ENCODE assay signal across 19 cellular contexts in genomic region chr11:101987370-101987769, GRCh38. TPM values are rescaled to one million over a fixed set of nuclear protein-coding genes. Genes with fewer than 3 reads are reported as not detected.
DNase-seq lines count a peak whose midpoint lies in the region; ATAC-seq and TF ChIP-seq lines count a peak whose summit lies in the region.
"Had no signal": no experiment of that assay in that cellular context is flagged by ENCODE, and none has a peak within 500 bp of the region (broad histone marks: within the 10 kb centered on the region; RNA-seq: fewer than 3 reads in every experiment).

No MANE protein-coding gene starts in this region.

- H3K27ac Mint-ChIP-seq in H9 (no peak overlapping the region), chondrocyte (ENCODE audit: unreplicated experiment) (no peak overlapping the region), mesothelial cell of epicardium (peak overlapping the region; percentile 80)

- ATAC-seq in HG03439 (IDR thresholded peaks at IDR 0.05; ENCODE audit: unreplicated experiment): no peak
- no peak for ATAC-seq in HG02623 (IDR thresholded peaks at IDR 0.05; ENCODE audit: unreplicated experiment)

- no peaks in the 10 kb centered on the region for H3K79me2 ChIP-seq in H9 (ENCODE audit: insufficient read depth, low read length)

- H3K27ac ChIP-seq in H9 (ENCODE audit: insufficient read length, low read depth, low read length): no peak overlapping the region
- H3K27ac ChIP-seq: HL-60, SK-N-MC had no signal

- H3K4me1 Mint-ChIP-seq in H9: no peaks in the 10 kb centered on the region
- H3K4me1 Mint-ChIP-seq in chondrocyte (ENCODE audit: low read depth): no peaks in the 10 kb centered on the region
- H3K4me1 Mint-ChIP-seq in mesothelial cell of epicardium: peaks cover 9% of the 10 kb centered on the region

- no peak overlapping the region for H2AK5ac ChIP-seq in H9 (ENCODE audit: insufficient read length, low read length)

- H2BK15ac ChIP-seq in H9 (ENCODE audit: low read depth, low read length): no peak overlapping the region

- WGBS in H9 (ENCODE audit: extremely low coverage, insufficient read length, low lambda C conversion rate): no CpG with 5 or more reads among the region's 2 CpGs

- no peaks in the 10 kb centered on the region for H3K36me3 Mint-ChIP-seq in H9 (ENCODE audit: insufficient read depth in 1 of 3, low read depth in 3 of 3)
- H3K36me3 Mint-ChIP-seq in chondrocyte (ENCODE audit: low read depth): peaks cover 16% of the 10 kb centered on the region
- peaks cover 3% of the 10 kb centered on the region for H3K36me3 Mint-ChIP-seq in mesothelial cell of epicardium

- no peak overlapping the region for H3K56ac ChIP-seq in H9 (ENCODE audit: insufficient read length, low read depth, low read length)

- H2BK20ac ChIP-seq in H9 (ENCODE audit: low read depth, low read length, poor library complexity, severe bottlenecking): no peak overlapping the region

- no peak overlapping the region for H3K23ac ChIP-seq in H9 (ENCODE audit: insufficient read length, low read depth, low read length)

- H3K4me2 ChIP-seq in H9 (ENCODE audit: insufficient read depth, insufficient read length, low read length): no peak overlapping the region

- H3K9ac ChIP-seq in H9 (ENCODE audit: extremely low read depth, insufficient read length, low read length): no peak overlapping the region

- no peaks in the 10 kb centered on the region for H3K27me3 Mint-ChIP-seq in H9 (ENCODE audit: low read depth)
- no peaks in the 10 kb centered on the region for H3K27me3 Mint-ChIP-seq in chondrocyte (ENCODE audit: low read depth)
- H3K27me3 Mint-ChIP-seq in mesothelial cell of epicardium (ENCODE audit: low read depth): no peaks in the 10 kb centered on the region

- no peaks in the 10 kb centered on the region for H3K9me3 ChIP-seq in H9 (ENCODE audit: control insufficient read depth, low read depth, low read length)
- H3K9me3 ChIP-seq: BE2C had no signal

- DNase-seq in H9 (no peak), NCI-H226 (peak; percentile 72), chondrocyte (ENCODE audit: low spot score) (no peak), mesothelial cell of epicardium (ENCODE audit: low spot score in 2 of 2, unreplicated experiment in 2 of 2) (no peak), NCI-H524 (lab: John Stamatoyannopoulos, UW) (no peak)
- DNase-seq: BE2C, DND-41, GOT3, KBM-7, NCI-H1105 treated with DMSO at 0.1 percent for 48 hours, NCI-H2029 treated with DMSO at 0.1 percent for 48 hours, NCI-H345, NCI-H524 treated with DMSO at 0.1 percent for 48 hours, NCI-H82, Right ventricle myocardium superior had no signal

- H2BK120ac ChIP-seq in H9 (ENCODE audit: low read depth, low read length, poor library complexity, severe bottlenecking): no peak overlapping the region

- no peak overlapping the region for H4K5ac ChIP-seq in H9 (ENCODE audit: insufficient read length, low read depth, low read length)

- H4K91ac ChIP-seq in H9 (ENCODE audit: insufficient read length, low read depth, low read length): no peak overlapping the region

- H2BK12ac ChIP-seq in H9 (ENCODE audit: insufficient read length, low read depth, low read length): no peak overlapping the region

- H3K4me1 ChIP-seq in H9 (ENCODE audit: insufficient read depth, low read length): no peaks in the 10 kb centered on the region
- H3K4me1 ChIP-seq: BE2C had no signal

- no peak overlapping the region for H2AFZ ChIP-seq in H9 (ENCODE audit: low read length)

- H2BK5ac ChIP-seq in H9 (ENCODE audit: insufficient read length, low read length): no peak overlapping the region

- no peaks in the 10 kb centered on the region for H3K79me1 ChIP-seq in H9 (ENCODE audit: insufficient read depth, low read depth, low read length, poor library complexity, severe bottlenecking)

- H3K9me3 Mint-ChIP-seq in H9 (no peaks in the 10 kb centered on the region), chondrocyte (ENCODE audit: low read depth) (no peaks in the 10 kb centered on the region), mesothelial cell of epicardium (no peaks in the 10 kb centered on the region)

- H3K27me3 ChIP-seq in H9 (ENCODE audit: insufficient read depth, low read length): no peaks in the 10 kb centered on the region
- H3K27me3 ChIP-seq: BE2C had no signal

- H4K20me1 ChIP-seq in H9 (ENCODE audit: control insufficient read depth, insufficient read depth, insufficient read length): no peaks in the 10 kb centered on the region

- no peaks in the 10 kb centered on the region for H3K23me2 ChIP-seq in H9 (ENCODE audit: insufficient read length, low read depth, low read length, poor library complexity, severe bottlenecking)

- H3K4me3 Mint-ChIP-seq in H9: no peak overlapping the region
- no peak overlapping the region for H3K4me3 Mint-ChIP-seq in chondrocyte (ENCODE audit: unreplicated experiment)
- H3K4me3 Mint-ChIP-seq in mesothelial cell of epicardium: no peak overlapping the region

- no peak overlapping the region for H4K8ac ChIP-seq in H9 (replicated peaks; ENCODE audit: insufficient read length, low read depth, low read length)

- TF ChIP-seq CTCF in H9 (conservative IDR thresholded peaks at IDR 0.05): peak; percentile 23; the same call in 1 of the 3 replicates
- TF ChIP-seq CTCF in chondrocyte (IDR thresholded peaks at IDR 0.05): peak; percentile 16
- no peak for TF ChIP-seq CTCF in mesothelial cell of epicardium (IDR thresholded peaks at IDR 0.05; ENCODE audit: unreplicated experiment)

- no peak overlapping the region for H3K4ac ChIP-seq in H9 (ENCODE audit: low read depth, low read length)

- no peak overlapping the region for H3K14ac ChIP-seq in H9 (ENCODE audit: insufficient read depth, low read length)

- H3K18ac ChIP-seq in H9 (ENCODE audit: insufficient read length, low read depth, low read length): no peak overlapping the region

- no peak overlapping the region for H3T11ph ChIP-seq in H9 (ENCODE audit: low read length)

RNA-seq across cellular contexts. Expression of gene CFAP300, which starts 59.9 kb away (rescaled TPM):
- 1.2 and 1.7 TPM in 2 replicates for total RNA-seq in H9 (2021)
- 2.5 to 3.6 TPM (median 3.0 TPM) in 3 replicates for total RNA-seq in chondrocyte
- total RNA-seq in mesothelial cell of epicardium: 2.3 to 3.3 TPM (median 2.9 TPM) in 3 replicates
